In genomic region chr19:51514866-51515481, GRCh38 we compare ENCODE assay signal across 8 cellular contexts. TPM values are rescaled to one million over a fixed set of nuclear protein-coding genes. Genes with fewer than 3 reads are reported as not detected.
DNase-seq lines count a peak whose midpoint lies in the region; ATAC-seq and TF ChIP-seq lines count a peak whose summit lies in the region.

No MANE protein-coding gene starts in this region.

- no peak overlapping the region for H4K8ac ChIP-seq in mesenchymal stem cell (ENCODE audit: low read length)

- peak; percentile 69 for ATAC-seq in Panc1
- no peak for ATAC-seq in HG02571 (IDR thresholded peaks at IDR 0.05; ENCODE audit: unreplicated experiment)
- ATAC-seq in GM18520 (IDR thresholded peaks at IDR 0.05; ENCODE audit: unreplicated experiment), result no peak

- no peak overlapping the region for H3K4ac ChIP-seq in mesenchymal stem cell (ENCODE audit: low read depth in 1 of 2, low read length in 2 of 2)

- H3K23ac ChIP-seq in mesenchymal stem cell (ENCODE audit: low read length in 2 of 2), result no peak overlapping the region

- H3K27ac ChIP-seq in Panc1 (ENCODE audit: low read length), result no peak overlapping the region
- no peak overlapping the region for H3K27ac ChIP-seq in mesenchymal stem cell (ENCODE audit: low read length, poor library complexity, severe bottlenecking)

- H2BK15ac ChIP-seq in mesenchymal stem cell (ENCODE audit: low read depth, poor library complexity, severe bottlenecking), result no peak overlapping the region

- H3K4me1 ChIP-seq in Panc1 (ENCODE audit: control insufficient read depth, insufficient read depth, low read length) (no peaks in the 10 kb centered on the region), mesenchymal stem cell (ENCODE audit: control insufficient read depth, insufficient read depth, low read depth, low read length) (no peaks in the 10 kb centered on the region)

- H3K9me3 ChIP-seq in Panc1 (ENCODE audit: control insufficient read depth, insufficient read depth, low read depth, low read length) (no peaks in the 10 kb centered on the region), mesenchymal stem cell (ENCODE audit: control insufficient read depth, low read length) (peaks cover 6% of the 10 kb centered on the region)

- H2BK12ac ChIP-seq in mesenchymal stem cell (ENCODE audit: low read length in 2 of 2), result no peak overlapping the region

- H3K27me3 ChIP-seq in Panc1 (ENCODE audit: control insufficient read depth, insufficient read depth, low read length), result peaks cover 7% of the 10 kb centered on the region
- peaks cover 0 to 17% of the 10 kb centered on the region in 2 experiments for H3K27me3 ChIP-seq in mesenchymal stem cell (ENCODE audit: control insufficient read depth in 1 of 2, insufficient read depth in 1 of 2, low read length in 2 of 2)

- H3K14ac ChIP-seq in mesenchymal stem cell (ENCODE audit: low read length in 2 of 2), result no peak overlapping the region

- H2BK120ac ChIP-seq in mesenchymal stem cell (ENCODE audit: low read depth, low read length), result no peak overlapping the region

- CTCF ChIA-PET in Panc1 (lab: Charles Lee), result interaction anchor here (0.8 kb wide), 1 partner anchor 40 kb away, joined by 3 read pairs; no protein-coding TSS in a partner anchor

- POLR2A ChIA-PET in Panc1 (lab: Charles Lee), result no interaction called here

- H3K36me3 ChIP-seq in Panc1 (ENCODE audit: control insufficient read depth, insufficient read depth, low read length) (no peaks in the 10 kb centered on the region), mesenchymal stem cell (ENCODE audit: control insufficient read depth in 1 of 2, insufficient read depth in 2 of 2, low read depth in 1 of 2, low read length in 2 of 2) (no peaks in the 10 kb centered on the region)

- no peak overlapping the region for H2AK5ac ChIP-seq in mesenchymal stem cell (ENCODE audit: low read length, severe bottlenecking)

- 20% methylated on average over 2 of the region's 3 CpGs for WGBS in mesenchymal stem cell

- no peak overlapping the region for H2BK5ac ChIP-seq in mesenchymal stem cell (ENCODE audit: low read depth, low read length, poor library complexity, severe bottlenecking)

- no peaks in the 10 kb centered on the region for H3K79me1 ChIP-seq in mesenchymal stem cell (replicated peaks; ENCODE audit: low read length, poor library complexity, severe bottlenecking)

- H3K4me3 ChIP-seq in Panc1 (ENCODE audit: low read depth in 2 of 2, low read length in 2 of 2), result no peak overlapping the region
- H3K4me3 ChIP-seq in choroid plexus epithelial cell (ENCODE audit: low read depth, low read length), result no peak overlapping the region
- H3K4me3 ChIP-seq in mesenchymal stem cell (ENCODE audit: insufficient read depth in 1 of 2, low read depth in 1 of 2, low read length in 2 of 2), result no peak overlapping the region

- peak; percentile 81 for TF ChIP-seq CTCF in Panc1 (IDR thresholded peaks at IDR 0.05)
- peak; percentile 84 for TF ChIP-seq CTCF in choroid plexus epithelial cell (conservative IDR thresholded peaks at IDR 0.05; ENCODE audit: low read depth, low read length)

- in situ Hi-C loops in Panc1 (cut with HindIII; ENCODE audit: low pct_unique_long_range_greater_than_20kb, low sequenced_read_pairs), result no loop called here

- no peak overlapping the region for H2AFZ ChIP-seq in mesenchymal stem cell (ENCODE audit: low read depth, low read length)

- H3K18ac ChIP-seq in mesenchymal stem cell (ENCODE audit: low read depth in 1 of 2, low read length in 2 of 2), result no peak overlapping the region

- H4K91ac ChIP-seq in mesenchymal stem cell (ENCODE audit: low read length), result no peak overlapping the region

- DNase-seq in NCI-H345 (lab: John Stamatoyannopoulos, UW), result peak; percentile 0
- DNase-seq in NCI-H345 treated with DMSO at 0.1 percent for 48 hours (lab: John Stamatoyannopoulos, UW; ENCODE audit: unreplicated experiment), result no peak
- peak; percentile 41 for DNase-seq in HT1080 (ENCODE audit: low read depth)
- peak; percentile 39 for DNase-seq in Panc1 (ENCODE audit: low read depth, low spot score)
- peak; percentile 78 for DNase-seq in choroid plexus epithelial cell (ENCODE audit: low read depth)
- DNase-seq in mesenchymal stem cell, result peak; percentile 52

- BruUV-seq in Panc1 (replicated peaks; lab: Mats Ljungman, UMichigan), result no TSS peak

- H3K9ac ChIP-seq in mesenchymal stem cell (ENCODE audit: low read length), result no peak overlapping the region

- intact Hi-C loops in Panc1 (cut with micrococcal nuclease; ENCODE audit: unreplicated experiment), result no loop called here

- H3K4me2 ChIP-seq in mesenchymal stem cell (ENCODE audit: low read length, poor library complexity, severe bottlenecking), result no peak overlapping the region

RNA-seq across cellular contexts. Expression of gene SIGLEC12, which starts 13.4 kb away (rescaled TPM):
- total RNA-seq in HT1080 (2014; rRNA removed; shearing (Covaris generic)), result not detected in 2 replicates
- polyA plus RNA-seq in HT1080 (2015; cell fraction: cytosol; rRNA removed), result 0.06 TPM in 1 of 2 replicates, not detected in the other
- polyA plus RNA-seq in HT1080 (2015; cell fraction: nucleus; rRNA removed), result not detected in 2 replicates
- not detected for total RNA-seq in Panc1 (2021; ENCODE audit: unreplicated experiment)
- polyA plus RNA-seq in Panc1 (2012; ENCODE audit: insufficient read length), result not detected
- polyA plus RNA-seq in mesenchymal stem cell (2013, experiment 1 of 2), result not detected
- not detected for polyA plus RNA-seq in mesenchymal stem cell (2013, experiment 2 of 2)

RNA-seq across cellular contexts. Expression of gene SIGLEC6, which starts 16.5 kb away (rescaled TPM):
- not detected in 2 replicates for total RNA-seq in HT1080 (2014; rRNA removed; shearing (Covaris generic))
- polyA plus RNA-seq in HT1080 (2015; cell fraction: cytosol; rRNA removed), result not detected in 2 replicates
- polyA plus RNA-seq in HT1080 (2015; cell fraction: nucleus; rRNA removed), result not detected in 2 replicates
- total RNA-seq in Panc1 (2021; ENCODE audit: unreplicated experiment), result not detected
- not detected for polyA plus RNA-seq in Panc1 (2012; ENCODE audit: insufficient read length)
- not detected for polyA plus RNA-seq in mesenchymal stem cell (2013, experiment 1 of 2)
- not detected for polyA plus RNA-seq in mesenchymal stem cell (2013, experiment 2 of 2)

RNA-seq across cellular contexts. Expression of gene CEACAM18, which starts 36.6 kb away (rescaled TPM):
- total RNA-seq in HT1080 (2014; rRNA removed; shearing (Covaris generic)), result not detected in 2 replicates
- not detected in 2 replicates for polyA plus RNA-seq in HT1080 (2015; cell fraction: cytosol; rRNA removed)
- polyA plus RNA-seq in HT1080 (2015; cell fraction: nucleus; rRNA removed), result not detected in 2 replicates
- not detected for total RNA-seq in Panc1 (2021; ENCODE audit: unreplicated experiment)
- polyA plus RNA-seq in Panc1 (2012; ENCODE audit: insufficient read length), result not detected
- not detected for polyA plus RNA-seq in mesenchymal stem cell (2013, experiment 1 of 2)
- not detected for polyA plus RNA-seq in mesenchymal stem cell (2013, experiment 2 of 2)

RNA-seq across cellular contexts. Expression of gene ZNF175, which starts 56.1 kb away (rescaled TPM):
- 2.1 and 5.7 TPM in 2 replicates for total RNA-seq in HT1080 (2014; rRNA removed; shearing (Covaris generic))
- polyA plus RNA-seq in HT1080 (2015; cell fraction: cytosol; rRNA removed), result 8.8 and 9.0 TPM in 2 replicates
- 15.2 and 19.6 TPM in 2 replicates for polyA plus RNA-seq in HT1080 (2015; cell fraction: nucleus; rRNA removed)
- total RNA-seq in Panc1 (2021; ENCODE audit: unreplicated experiment), result 7.3 TPM
- polyA plus RNA-seq in Panc1 (2012; ENCODE audit: insufficient read length), result 6.3 TPM
- polyA plus RNA-seq in mesenchymal stem cell (2013, experiment 1 of 2), result 3.9 TPM
- 4.1 TPM for polyA plus RNA-seq in mesenchymal stem cell (2013, experiment 2 of 2)

RNA-seq across cellular contexts. Expression of gene SIGLEC8, which starts 56.7 kb away (rescaled TPM):
- not detected in 2 replicates for total RNA-seq in HT1080 (2014; rRNA removed; shearing (Covaris generic))
- not detected in 2 replicates for polyA plus RNA-seq in HT1080 (2015; cell fraction: cytosol; rRNA removed)
- not detected in 2 replicates for polyA plus RNA-seq in HT1080 (2015; cell fraction: nucleus; rRNA removed)
- total RNA-seq in Panc1 (2021; ENCODE audit: unreplicated experiment), result not detected
- polyA plus RNA-seq in Panc1 (2012; ENCODE audit: insufficient read length), result not detected
- polyA plus RNA-seq in mesenchymal stem cell (2013, experiment 1 of 2), result not detected
- not detected for polyA plus RNA-seq in mesenchymal stem cell (2013, experiment 2 of 2)
